Comparison of ENCODE assay signal across 20 cellular contexts in the genomic region with DNA sequence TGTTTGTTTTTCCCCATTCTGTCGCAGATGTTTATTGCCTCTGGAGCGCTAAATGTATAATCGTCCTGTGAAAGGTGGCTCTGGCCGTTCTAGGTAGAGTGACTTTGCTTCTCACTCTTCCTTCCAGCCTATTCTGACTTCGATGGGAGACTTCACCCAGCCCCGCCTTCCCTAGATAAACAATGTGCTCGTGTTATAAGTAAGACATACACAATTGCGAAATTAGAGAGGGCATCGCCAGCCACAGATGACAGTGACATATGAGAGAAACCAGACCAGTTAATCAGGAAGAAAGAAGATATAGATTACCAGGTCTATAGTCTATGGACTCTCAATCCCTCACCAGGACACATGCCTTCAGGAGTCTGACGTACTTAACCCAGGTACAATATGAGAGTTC.
"Had no signal": no experiment of that assay in that cellular context is flagged by ENCODE, and none has a peak within 500 bp of the region (broad histone marks: within the 10 kb centered on the region; RNA-seq: fewer than 3 reads in every experiment).

No MANE protein-coding gene starts in this region.

- H3K36me3 ChIP-seq: ascending aorta, cardiac muscle cell, esophagus squamous epithelium, heart left ventricle, right atrium auricular region, tibial artery had no signal

- H3K4me3 ChIP-seq: ascending aorta, cardiac muscle cell, esophagus squamous epithelium, heart left ventricle, mucosa of descending colon, right atrium auricular region, tibial artery had no signal

- H3K36me3 Mint-ChIP-seq: activated CD4-positive, alpha-beta memory T cell treated with anti-CD3 and anti-CD28 coated beads for 36 hours; natural killer cell; stimulated activated memory B cell treated with anti-CD40 and anti-IgM and Interleukin-4, amounts not matched to agents 10 μg/mL and 1 μg/mL and 100 μg/mL, for 72 hours had no signal

- H3K27me3 ChIP-seq: ascending aorta, cardiac muscle cell, foreskin keratinocyte, right atrium auricular region, tibial artery had no signal

- ATAC-seq: foreskin keratinocyte; heart left ventricle; left lobe of liver; mucosa of descending colon; natural killer cell; stimulated activated memory B cell treated with anti-CD40 and anti-IgM and Interleukin-4, amounts not matched to agents 10 μg/mL and 1 μg/mL and 100 μg/mL, for 72 hours had no signal

- DNase-seq: activated CD4-positive, alpha-beta memory T cell treated with anti-CD3 and anti-CD28 coated beads for 36 hours; activated CD8-positive, alpha-beta memory T cell treated with anti-CD3 and anti-CD28 coated beads, Interleukin-2, amount 50 U/mL, for 48 hours; activated naive CD4-positive, alpha-beta T cell; esophagus squamous epithelium; foreskin keratinocyte; heart left ventricle; mammary epithelial cell; mucosa of descending colon; natural killer cell; posterior cingulate gyrus; tibial artery had no signal

- H3K4me3 Mint-ChIP-seq: activated CD4-positive, alpha-beta memory T cell treated with anti-CD3 and anti-CD28 coated beads for 36 hours; activated T-helper 1 cell treated with anti-CD3 and anti-CD28 coated beads, Interleukin-12 subunit alpha, Interleukin-12 subunit beta, Interleukin-2, Interleukin-4 antibody, amounts not matched to agents 30 ng/mL and 10 ng/mL and 1 ng/mL, durations not matched to agents 14 hours and 24 hours and 36 hours; natural killer cell; stimulated activated memory B cell treated with anti-CD40 and anti-IgM and Interleukin-4, amounts not matched to agents 10 μg/mL and 1 μg/mL and 100 μg/mL, for 72 hours had no signal

- H3K27me3 Mint-ChIP-seq: activated CD4-positive, alpha-beta memory T cell treated with anti-CD3 and anti-CD28 coated beads for 36 hours; stimulated activated memory B cell treated with anti-CD40 and anti-IgM and Interleukin-4, amounts not matched to agents 10 μg/mL and 1 μg/mL and 100 μg/mL, for 72 hours had no signal

- FAIRE-seq: colon, islet of Langerhans had no signal

- H3K4me1 ChIP-seq: ascending aorta, esophagus squamous epithelium, foreskin keratinocyte, heart left ventricle, right atrium auricular region, tibial artery had no signal

- H3K9me3 ChIP-seq: ascending aorta, esophagus squamous epithelium, heart left ventricle, right atrium auricular region, tibial artery had no signal

- H3K4me1 Mint-ChIP-seq: natural killer cell; stimulated activated memory B cell treated with anti-CD40 and anti-IgM and Interleukin-4, amounts not matched to agents 10 μg/mL and 1 μg/mL and 100 μg/mL, for 72 hours had no signal

- H3K27ac ChIP-seq: ascending aorta, cardiac muscle cell, esophagus squamous epithelium, foreskin keratinocyte, heart left ventricle, right atrium auricular region, tibial artery, VCaP had no signal

- H3K27ac Mint-ChIP-seq: activated CD4-positive, alpha-beta memory T cell treated with anti-CD3 and anti-CD28 coated beads for 36 hours; activated T-helper 1 cell treated with anti-CD3 and anti-CD28 coated beads, Interleukin-12 subunit alpha, Interleukin-12 subunit beta, Interleukin-2, Interleukin-4 antibody, amounts not matched to agents 30 ng/mL and 10 ng/mL and 1 ng/mL, durations not matched to agents 14 hours and 24 hours and 36 hours; natural killer cell; stimulated activated memory B cell treated with anti-CD40 and anti-IgM and Interleukin-4, amounts not matched to agents 10 μg/mL and 1 μg/mL and 100 μg/mL, for 72 hours had no signal
